ENCODE assay signal across 10 cellular contexts in the genomic region with DNA sequence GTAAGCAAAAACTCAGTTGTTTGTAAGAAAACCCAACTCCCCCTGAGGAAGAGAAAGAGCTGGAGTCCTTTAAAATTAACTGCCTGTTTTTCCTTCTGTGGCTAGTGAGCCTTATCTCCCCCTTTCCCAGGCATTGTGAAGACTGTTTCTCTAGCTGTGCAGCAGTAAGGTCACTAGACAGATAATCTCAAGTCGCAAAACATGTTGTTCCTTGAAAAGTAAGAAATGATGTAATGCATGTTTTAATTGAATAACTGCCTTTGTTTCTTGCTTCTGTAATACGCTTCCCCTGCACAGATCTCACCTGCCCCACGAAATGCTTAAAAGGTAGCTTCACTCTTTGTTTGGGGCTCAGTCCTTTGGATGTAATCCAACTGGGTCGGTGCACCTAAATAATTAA. TPM values are rescaled to one million over a fixed set of nuclear protein-coding genes. Genes with fewer than 3 reads are reported as not detected.
"Had no signal": no experiment of that assay in that cellular context is flagged by ENCODE, and none has a peak within 500 bp of the region (broad histone marks: within the 10 kb centered on the region; RNA-seq: fewer than 3 reads in every experiment).

No MANE protein-coding gene starts in this region.

- H3K27ac ChIP-seq: HL-60, KMS-11 had no signal

- H3K4me3 Mint-ChIP-seq: IgD-negative memory B cell had no signal

- FAIRE-seq: HepG2, HTR-8/SVneo had no signal

- H3K9me3 Mint-ChIP-seq: IgD-negative memory B cell had no signal

- H3K4me1 Mint-ChIP-seq: IgD-negative memory B cell had no signal

- ATAC-seq: HepG2 had no signal

- H3K4me2 ChIP-seq: KMS-11 had no signal

- H3K9ac ChIP-seq: KMS-11 had no signal

- DNase-seq: IMR-90, KBM-7, KG1 had no signal

- H3K36me3 Mint-ChIP-seq: IgD-negative memory B cell had no signal

- H3K27ac Mint-ChIP-seq: IgD-negative memory B cell had no signal

RNA-seq across cellular contexts. Expression of a gene that starts 5.8 kb away (rescaled TPM):
- total RNA-seq: HepG2, HT-29, IMR-90 had no signal
- polyA plus RNA-seq: HepG2, IgD-negative memory B cell, IMR-90 had no signal

RNA-seq across cellular contexts. Expression of a gene that starts 12.6 kb away (rescaled TPM):
- total RNA-seq: HepG2, HT-29, HT1080, IMR-90 had no signal
- polyA plus RNA-seq: HepG2, IgD-negative memory B cell, IMR-90 had no signal

RNA-seq across cellular contexts. Expression of a gene that starts 15.3 kb away (rescaled TPM):
- total RNA-seq: HepG2, HT-29, HT1080, IMR-90 had no signal
- polyA plus RNA-seq: HepG2, IgD-negative memory B cell, IMR-90 had no signal

RNA-seq across cellular contexts. Expression of a gene that starts 51.6 kb away (rescaled TPM):
- total RNA-seq: HepG2, HT-29, HT1080, IMR-90 had no signal
